In the genomic region with DNA sequence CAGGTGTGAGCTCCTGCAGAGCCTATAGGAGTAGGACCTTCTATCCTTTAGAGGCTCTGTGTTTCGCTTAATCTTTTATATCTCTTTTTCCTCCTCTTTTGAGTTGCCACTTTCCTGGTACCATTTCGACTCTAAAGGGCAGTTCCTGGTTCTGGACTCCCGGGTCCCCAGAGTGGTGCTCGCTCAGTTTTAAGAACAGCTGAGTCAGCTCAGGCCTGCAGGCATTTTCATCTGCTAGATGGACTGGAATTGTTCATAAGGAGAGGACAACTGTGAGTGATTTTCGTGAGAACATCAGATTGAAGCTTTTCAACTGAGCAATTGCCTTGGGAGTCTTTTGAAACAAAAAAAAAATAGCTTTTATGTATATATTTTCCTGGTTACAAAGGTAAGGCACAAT, we compare ENCODE assay signal across 20 cellular contexts. TPM values are rescaled to one million over a fixed set of nuclear protein-coding genes. Genes with fewer than 3 reads are reported as not detected.
A peak's percentile ranks its signal among the peaks of the same experiment; 100 is the strongest.
DNase-seq lines count a peak whose midpoint lies in the region; ATAC-seq, FAIRE-seq and TF ChIP-seq lines count a peak whose summit lies in the region.
"Had no signal": no experiment of that assay in that cellular context is flagged by ENCODE, and none has a peak within 500 bp of the region (broad histone marks: within the 10 kb centered on the region; RNA-seq: fewer than 3 reads in every experiment).

No MANE protein-coding gene starts in this region.

- peaks cover 18% of the 10 kb centered on the region; the same call in 2 of the 3 replicates for H3K4me1 ChIP-seq in A549
- peaks cover 23% of the 10 kb centered on the region for H3K4me1 ChIP-seq in GM23338 (ENCODE audit: insufficient read depth)
- peaks cover 10% of the 10 kb centered on the region for H3K4me1 ChIP-seq in ectodermal cell (ENCODE audit: control insufficient read depth, insufficient read depth, low read length)
- H3K4me1 ChIP-seq in hepatocyte (ENCODE audit: insufficient read depth), result peaks cover 9% of the 10 kb centered on the region

- POLR2A ChIA-PET in A549 (lab: Yijun Ruan, JAX), result no interaction called here

- no peaks in the 10 kb centered on the region for H3K9me3 ChIP-seq in A549
- H3K9me3 ChIP-seq in ectodermal cell (ENCODE audit: control insufficient read depth, low read length), result no peaks in the 10 kb centered on the region
- H3K9me3 ChIP-seq in hepatocyte (ENCODE audit: low read depth), result no peaks in the 10 kb centered on the region

- peak overlapping the region; percentile 80 for H2AFZ ChIP-seq in GM23338
- H2AFZ ChIP-seq in hepatocyte, result no peak overlapping the region

- no peaks in the 10 kb centered on the region for H4K20me1 ChIP-seq in GM23338 (replicated peaks; ENCODE audit: insufficient read depth)
- no peaks in the 10 kb centered on the region for H4K20me1 ChIP-seq in hepatocyte (ENCODE audit: insufficient read depth, poor library complexity, severe bottlenecking)

- H3K4me3 Mint-ChIP-seq in GM23338, result no peak overlapping the region; the same call in 2 of the 3 replicates
- peak overlapping the region in 2 of 3 experiments; percentile 67 to 77 for H3K4me3 Mint-ChIP-seq in nephron

- H3K36me3 Mint-ChIP-seq in GM23338 (ENCODE audit: low read depth) (no peaks in the 10 kb centered on the region), nephron (ENCODE audit: low read depth) (no peaks in the 10 kb centered on the region)

- no peak for TF ChIP-seq POLR2A in A549 (IDR thresholded peaks at IDR 0.05; ENCODE audit: low read length)

- no peak for FAIRE-seq in A549 (lab: Jason Lieb, UNC)
- FAIRE-seq: A204.1 had no signal

- H3K27me3 ChIP-seq in GM23338 (ENCODE audit: insufficient read depth) (no peaks in the 10 kb centered on the region), ectodermal cell (ENCODE audit: control insufficient read depth, insufficient read depth, low read length, poor library complexity, severe bottlenecking) (no peaks in the 10 kb centered on the region), hepatocyte (no peaks in the 10 kb centered on the region)

- CTCF ChIA-PET in A549 (lab: Yijun Ruan, JAX), result interaction anchor here (0.6 to 2.2 kb wide), 5 partner anchors 13 to 234 kb away, joined by 3 to 4 read pairs (median 4); a partner anchor contains a TSS

- H3K27me3 Mint-ChIP-seq in GM23338 (ENCODE audit: insufficient read depth, low read depth, poor library complexity) (no peaks in the 10 kb centered on the region), nephron (ENCODE audit: low read depth) (peaks cover 12% of the 10 kb centered on the region)

- no peak overlapping the region for H3K4me3 ChIP-seq in A549
- no peak overlapping the region for H3K4me3 ChIP-seq in GM23338
- H3K4me3 ChIP-seq in ectodermal cell (ENCODE audit: insufficient read depth, low read depth, low read length), result peak overlapping the region; percentile 12
- H3K4me3 ChIP-seq in hepatocyte, result no peak overlapping the region
- H3K4me3 ChIP-seq: SK-N-MC had no signal

- peaks cover 26% of the 10 kb centered on the region for H3K4me1 Mint-ChIP-seq in GM23338
- peaks cover 24% of the 10 kb centered on the region for H3K4me1 Mint-ChIP-seq in nephron

- H3K9me3 Mint-ChIP-seq in GM23338, result no peaks in the 10 kb centered on the region; the same call in 2 of the 3 replicates
- H3K9me3 Mint-ChIP-seq in nephron, result no peaks in the 10 kb centered on the region

- H3K79me2 ChIP-seq in GM23338 (replicated peaks; ENCODE audit: insufficient read depth), result no peaks in the 10 kb centered on the region
- no peaks in the 10 kb centered on the region for H3K79me2 ChIP-seq in hepatocyte

- WGBS in A549 (ENCODE audit: missing lambda C conversion rate), result 43% methylated on average over 5 of the region's 5 CpGs
- 79 to 86% methylated on average over 5 of the region's 5 CpGs for WGBS in ectodermal cell, 2 experiments
- 74% methylated on average over 5 of the region's 5 CpGs for WGBS in hepatocyte (ENCODE audit: low lambda C conversion rate, missing lambda C conversion rate)

- peak overlapping the region in 1 of 2 experiments; percentile 8; a peak in 2 of 6 replicates for H3K27ac ChIP-seq in A549
- H3K27ac ChIP-seq in GM23338 (ENCODE audit: low read depth), result no peak overlapping the region
- peak overlapping the region; percentile 44 for H3K27ac ChIP-seq in ectodermal cell (ENCODE audit: insufficient read depth, low read depth, low read length, poor library complexity, severe bottlenecking)
- H3K27ac ChIP-seq in hepatocyte, result no peak overlapping the region
- H3K27ac ChIP-seq: SK-N-MC had no signal

- no peak for TF ChIP-seq EP300 in A549 (IDR thresholded peaks at IDR 0.05)

- DNase-seq in A549 (ENCODE audit: low read depth in 1 of 2, low spot score in 1 of 2) (no peak), GM23338 (ENCODE audit: low spot score) (no peak), NCI-H187 treated with DMSO at 0.1 percent for 48 hours (lab: John Stamatoyannopoulos, UW) (no peak), hepatocyte (ENCODE audit: low spot score) (no peak), COLO668 (lab: John Stamatoyannopoulos, UW; ENCODE audit: unreplicated experiment) (no peak)
- DNase-seq: C1 segment of cervical spinal cord, DMS 273 treated with DMSO at 0.1 percent for 48 hours, DND-41, NCI-H1092 treated with DMSO at 0.1 percent for 48 hours, NCI-H146, NCI-H2081 treated with DMSO at 0.1 percent for 48 hours, NCI-H2227 treated with DMSO at 0.1 percent for 48 hours, OCI-M1, SHP77 had no signal

- H3K27ac Mint-ChIP-seq in GM23338 (peak overlapping the region; percentile 88; the same call in 1 of the 2 replicates), nephron (peak overlapping the region; percentile 8 to 94 (median 94))

- TF ChIP-seq RAD21 in A549 (conservative IDR thresholded peaks at IDR 0.05 in 1 of 2, IDR thresholded peaks at IDR 0.05 in 1 of 2), result no peak

- H3K9me2 ChIP-seq in GM23338 (ENCODE audit: insufficient read depth) (no peaks in the 10 kb centered on the region), hepatocyte (replicated peaks; ENCODE audit: insufficient read depth) (no peaks in the 10 kb centered on the region)

- H3K36me3 ChIP-seq in GM23338 (ENCODE audit: insufficient read depth) (no peaks in the 10 kb centered on the region), ectodermal cell (ENCODE audit: control insufficient read depth, insufficient read depth, low read length) (no peaks in the 10 kb centered on the region), hepatocyte (replicated peaks; ENCODE audit: insufficient read depth, low read depth) (no peaks in the 10 kb centered on the region)

- ATAC-seq in A549 (no peak; a peak in 2 of 6 replicates), GM23338 (no peak), GM21528 (IDR thresholded peaks at IDR 0.05; ENCODE audit: low FRiP score, unreplicated experiment) (no peak)

- H3K4me2 ChIP-seq in A549 (peak overlapping the region; percentile 91), GM23338 (0 out of 2 replicates have a peak overlapping the region, but pooled peaks have one; percentile 41), hepatocyte (no peak overlapping the region)

- no peak for TF ChIP-seq CTCF in A549 (IDR thresholded peaks at IDR 0.05)
- no peak for TF ChIP-seq CTCF in GM23338 (conservative IDR thresholded peaks at IDR 0.05; ENCODE audit: low read depth in 2 of 2)
- TF ChIP-seq CTCF in nephron (IDR thresholded peaks at IDR 0.05; ENCODE audit: unreplicated experiment in 3 of 3), result no peak
- TF ChIP-seq CTCF in hepatocyte (IDR thresholded peaks at IDR 0.05; ENCODE audit: poor library complexity), result no peak

- no peaks in the 10 kb centered on the region for H3F3A ChIP-seq in GM23338 (replicated peaks; ENCODE audit: low read depth)

TF ChIP-seq in A549, 52 proteins besides CTCF, POLR2A, EP300 and RAD21 (continues in another document):
- TF ChIP-seq CHD2 (IDR thresholded peaks at IDR 0.05; ENCODE audit: low read length, partially characterized antibody) (no peak), GATA3 (IDR thresholded peaks at IDR 0.05; ENCODE audit: borderline replicate concordance) (no peak)
- TF ChIP-seq, protein P1, sequence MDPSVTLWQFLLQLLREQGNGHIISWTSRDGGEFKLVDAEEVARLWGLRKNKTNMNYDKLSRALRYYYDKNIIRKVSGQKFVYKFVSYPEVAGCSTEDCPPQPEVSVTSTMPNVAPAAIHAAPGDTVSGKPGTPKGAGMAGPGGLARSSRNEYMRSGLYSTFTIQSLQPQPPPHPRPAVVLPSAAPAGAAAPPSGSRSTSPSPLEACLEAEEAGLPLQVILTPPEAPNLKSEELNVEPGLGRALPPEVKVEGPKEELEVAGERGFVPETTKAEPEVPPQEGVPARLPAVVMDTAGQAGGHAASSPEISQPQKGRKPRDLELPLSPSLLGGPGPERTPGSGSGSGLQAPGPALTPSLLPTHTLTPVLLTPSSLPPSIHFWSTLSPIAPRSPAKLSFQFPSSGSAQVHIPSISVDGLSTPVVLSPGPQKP (IDR thresholded peaks at IDR 0.05; ENCODE audit: low read depth, low read length), result no peak

TF ChIP-seq in GM23338, 12 proteins besides CTCF, POLR2A, EP300 and RAD21:
- TF ChIP-seq ZNF331 (CRISPR knock-in tag; IDR thresholded peaks at IDR 0.05; ENCODE audit: low read depth), result no peak
- TF ChIP-seq, protein P2, sequence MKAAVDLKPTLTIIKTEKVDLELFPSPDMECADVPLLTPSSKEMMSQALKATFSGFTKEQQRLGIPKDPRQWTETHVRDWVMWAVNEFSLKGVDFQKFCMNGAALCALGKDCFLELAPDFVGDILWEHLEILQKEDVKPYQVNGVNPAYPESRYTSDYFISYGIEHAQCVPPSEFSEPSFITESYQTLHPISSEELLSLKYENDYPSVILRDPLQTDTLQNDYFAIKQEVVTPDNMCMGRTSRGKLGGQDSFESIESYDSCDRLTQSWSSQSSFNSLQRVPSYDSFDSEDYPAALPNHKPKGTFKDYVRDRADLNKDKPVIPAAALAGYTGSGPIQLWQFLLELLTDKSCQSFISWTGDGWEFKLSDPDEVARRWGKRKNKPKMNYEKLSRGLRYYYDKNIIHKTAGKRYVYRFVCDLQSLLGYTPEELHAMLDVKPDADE (IDR thresholded peaks at IDR 0.05), result no peak
- TF ChIP-seq STAT1 (IDR thresholded peaks at IDR 0.05; ENCODE audit: unreplicated experiment), result no peak

RNA-seq across cellular contexts. Expression of a gene that starts 1.2 kb away (rescaled TPM):
- polyA plus RNA-seq in A549 (2011; rRNA removed) (4.1 and 6.2 TPM in 2 replicates), A549 (2017; fragmentation: RNase III; extraction: RNeasy Plus Mini Kit Qiagen cat#74134 plus additional on column Dnase treatment) (3.9 to 6.6 TPM (median 5.0 TPM) in 3 replicates), GM23338 (2016; fragmentation: Nextera tagmentation; extraction: Ambion mirVana) (not detected in 2 replicates), hepatocyte (1.4 and 1.6 TPM in 2 replicates)
- 2.6 and 3.2 TPM in 2 replicates for polyA plus RNA-seq in A549 (2012; cell fraction: cytosol; rRNA removed)
- 2.0 TPM in 2 replicates for polyA plus RNA-seq in A549 (2012; cell fraction: nucleus; rRNA removed)
- polyA minus RNA-seq in A549 (2011; rRNA and poly(A)+ RNA removed), result 2.8 and 5.0 TPM in 2 replicates
- 0.28 TPM in 1 of 2 replicates, not detected in the other for total RNA-seq in GM23338 (2014; rRNA removed; shearing (Covaris generic))
- polyA plus RNA-seq in ectodermal cell (2013, experiment 1 of 4), result 6.6 TPM
- 12.8 TPM for polyA plus RNA-seq in ectodermal cell (2013, experiment 2 of 4)
- polyA plus RNA-seq in ectodermal cell (2013, experiment 3 of 4), result 6.5 TPM
- polyA plus RNA-seq in ectodermal cell (2013, experiment 4 of 4), result 8.1 TPM
- 2.0 and 2.4 TPM in 2 replicates for total RNA-seq in hepatocyte
- total RNA-seq: RPMI7951 had no signal
